Comparison of ENCODE assay signal across 26 cellular contexts in genomic region chr2:133062946-133063345, GRCh38.
A peak's percentile ranks its signal among the peaks of the same experiment; 100 is the strongest.
DNase-seq lines count a peak whose midpoint lies in the region; ATAC-seq, FAIRE-seq and TF ChIP-seq lines count a peak whose summit lies in the region.
"Had no signal": no experiment of that assay in that cellular context is flagged by ENCODE, and none has a peak within 500 bp of the region (broad histone marks: within the 10 kb centered on the region; RNA-seq: fewer than 3 reads in every experiment).

No MANE protein-coding gene starts in this region.

- no peak overlapping the region for H3K9ac ChIP-seq in astrocyte (ENCODE audit: low read length)

- no peak for TF ChIP-seq CTCF in astrocyte (IDR thresholded peaks at IDR 0.05; ENCODE audit: insufficient read depth, low read depth, low read length)

- H3K27ac Mint-ChIP-seq in astrocyte (ENCODE audit: unreplicated experiment): no peak overlapping the region
- H3K27ac Mint-ChIP-seq: GM23338, H9, HFFc6 had no signal

- H3K36me3 Mint-ChIP-seq in astrocyte (ENCODE audit: low read depth, unreplicated experiment): no peaks in the 10 kb centered on the region

- no peak overlapping the region for H2AFZ ChIP-seq in astrocyte (ENCODE audit: low read depth, low read length)
- H2AFZ ChIP-seq: GM23338, PC-9 had no signal

- H3K4me3 Mint-ChIP-seq in astrocyte (ENCODE audit: unreplicated experiment): no peak overlapping the region
- H3K4me3 Mint-ChIP-seq: GM23338, H9, HFFc6 had no signal

- peaks cover 2% of the 10 kb centered on the region for H3K27me3 ChIP-seq in astrocyte (ENCODE audit: insufficient read depth, low read length)
- H3K27me3 ChIP-seq: SJCRH30 had no signal

- H4K20me1 ChIP-seq in astrocyte (ENCODE audit: insufficient read depth, low read length): no peaks in the 10 kb centered on the region

- H3K4me3 ChIP-seq in astrocyte (ENCODE audit: insufficient read depth, low read depth, low read length): no peak overlapping the region
- H3K4me3 ChIP-seq: GM23338, PC-9, SJCRH30 had no signal

- no peaks in the 10 kb centered on the region for H3K9me3 Mint-ChIP-seq in astrocyte (ENCODE audit: unreplicated experiment)
- H3K9me3 Mint-ChIP-seq: GM23338, H9 had no signal

- peaks cover 7% of the 10 kb centered on the region for H3K27me3 Mint-ChIP-seq in astrocyte (ENCODE audit: low read depth, unreplicated experiment)

- H3K27ac ChIP-seq in astrocyte (ENCODE audit: low read depth, low read length): no peak overlapping the region
- H3K27ac ChIP-seq: 22Rv1, PC-9, SJCRH30 had no signal

- ATAC-seq in HG02623 (IDR thresholded peaks at IDR 0.05; ENCODE audit: unreplicated experiment) (no peak), esophagus mucosa (no peak)
- ATAC-seq: Right ventricle myocardium inferior, SK-N-SH treated with all-trans-retinoic acid at 6 μM for 48 hours had no signal

- no peaks in the 10 kb centered on the region for H3K36me3 ChIP-seq in astrocyte (ENCODE audit: insufficient read depth, low read length)
- H3K36me3 ChIP-seq: SJCRH30 had no signal

- no peaks in the 10 kb centered on the region for H3K4me1 ChIP-seq in astrocyte (ENCODE audit: insufficient read depth, low read length)
- H3K4me1 ChIP-seq: SJCRH30 had no signal

- peak; percentile 11 for DNase-seq in DMS 273 (lab: John Stamatoyannopoulos, UW; ENCODE audit: unreplicated experiment)
- no peak for DNase-seq in DMS 273 treated with DMSO at 0.1 percent for 48 hours (lab: John Stamatoyannopoulos, UW)
- DNase-seq in HS-5 (ENCODE audit: low read depth): peak; percentile 9
- peak; percentile 49 for DNase-seq in astrocyte (ENCODE audit: low read depth)
- peak; percentile 28 for DNase-seq in kidney tubule cell (ENCODE audit: low spot score)
- DNase-seq in stimulated activated CD8-positive, alpha-beta memory T cell treated with anti-CD3 and anti-CD28 coated beads, Interleukin-4, amount 100 ng/mL, for 48 hours: no peak
- DNase-seq: ACHN; DMS79 treated with DMSO at 0.1 percent for 48 hours; H9; HFFc6; Karpas-422; NCI-H1092 treated with DMSO at 0.1 percent for 48 hours; NCI-H1436; NCI-H187; NCI-H2081 treated with DMSO at 0.1 percent for 48 hours; NCI-H748 treated with DMSO at 0.1 percent for 48 hours; NK-92 treated with Interleukin-12 subunit alpha and Interleukin-12 subunit beta, amount 100 ng/mL, for 24 hours; PC-9; SJCRH30 had no signal

- H3K9me3 ChIP-seq in astrocyte (ENCODE audit: insufficient read depth, low read depth, low read length): no peaks in the 10 kb centered on the region
- H3K9me3 ChIP-seq: SJCRH30 had no signal

- no peak overlapping the region for H3K4me2 ChIP-seq in astrocyte (ENCODE audit: low read length)
- H3K4me2 ChIP-seq: GM23338, PC-9 had no signal

- no peak for FAIRE-seq in astrocyte (lab: Jason Lieb, UNC)
- FAIRE-seq: G401.6 had no signal

- no peaks in the 10 kb centered on the region for H3K4me1 Mint-ChIP-seq in astrocyte (ENCODE audit: low read depth, unreplicated experiment)
- H3K4me1 Mint-ChIP-seq: GM23338, H9 had no signal

- H3K79me2 ChIP-seq in astrocyte (ENCODE audit: insufficient read depth, low read length): no peaks in the 10 kb centered on the region

Comparison
In these comparisons a context has a peak if more than half of its experiments do, and no peak if none do; other contexts are left out.
1. DNase-seq: peak in DMS 273 (single experiment), HS-5 (single experiment), astrocyte (single experiment) and kidney tubule cell (single experiment); none in DMS 273 treated with DMSO at 0.1 percent for 48 hours (single experiment) and stimulated activated CD8-positive, alpha-beta memory T cell treated with anti-CD3 and anti-CD28 coated beads, Interleukin-4, amount 100 ng/mL, for 48 hours (single experiment).